ENCODE assay signal across 1 cellular context in genomic region chr4:88533937-88534750, GRCh38.
A peak's percentile ranks its signal among the peaks of the same experiment; 100 is the strongest.
TF ChIP-seq lines count a peak whose summit lies in the region.

No MANE protein-coding gene starts in this region.

TF ChIP-seq in endothelial cell of umbilical vein, 7 proteins besides CTCF, POLR2A, EP300 and RAD21:
- TF ChIP-seq MAX (IDR thresholded peaks at IDR 0.05; ENCODE audit: insufficient read depth, insufficient read length): no peak
- peak; percentile 50 for TF ChIP-seq POLR2AphosphoS5 (IDR thresholded peaks at IDR 0.05; ENCODE audit: insufficient read depth, low read depth, low read length)
- TF ChIP-seq FOS (IDR thresholded peaks at IDR 0.05; ENCODE audit: borderline replicate concordance, insufficient read depth, low read length): peak; percentile 94
- peak; percentile 72 for TF ChIP-seq GATA2 (IDR thresholded peaks at IDR 0.05; ENCODE audit: insufficient read depth, insufficient read length, low read depth, low read length)
- peak; percentile 96 for TF ChIP-seq JUN (IDR thresholded peaks at IDR 0.05; ENCODE audit: borderline replicate concordance, insufficient read depth, insufficient read length, low read depth)
